Comparison of ENCODE assay signal across 15 cellular contexts in genomic region chr15:63350178-63350621, GRCh38. TPM values are rescaled to one million over a fixed set of nuclear protein-coding genes. Genes with fewer than 3 reads are reported as not detected.
A peak's percentile ranks its signal among the peaks of the same experiment; 100 is the strongest.
DNase-seq lines count a peak whose midpoint lies in the region; ATAC-seq and TF ChIP-seq lines count a peak whose summit lies in the region.
"Had no signal": no experiment of that assay in that cellular context is flagged by ENCODE, and none has a peak within 500 bp of the region (broad histone marks: within the 10 kb centered on the region; RNA-seq: fewer than 3 reads in every experiment).

No MANE protein-coding gene starts in this region.

- TF ChIP-seq POLR2A in thyroid gland (IDR thresholded peaks at IDR 0.05) = no peak

- POLR2A ChIA-PET in RWPE1 (lab: Yijun Ruan, JAX; ENCODE audit: low non-redundant PET) = no interaction called here

- peak overlapping the region; percentile 66 for H3K9ac ChIP-seq in mesenchymal stem cell (ENCODE audit: low read length)

- H3K9me3 Mint-ChIP-seq in activated naive CD8-positive, alpha-beta T cell treated with anti-CD3 and anti-CD28 coated beads, Interleukin-2, amount 50 U/mL, for 24 hours = no peaks in the 10 kb centered on the region
- H3K9me3 Mint-ChIP-seq: immature natural killer cell had no signal

- H2BK12ac ChIP-seq in mesenchymal stem cell (ENCODE audit: low read length in 2 of 2) = peak overlapping the region in 1 of 2 experiments; percentile 0

- no peak overlapping the region for H3K4me2 ChIP-seq in mesenchymal stem cell (ENCODE audit: low read length, poor library complexity, severe bottlenecking)

- H3K9me3 ChIP-seq in mesenchymal stem cell (ENCODE audit: control insufficient read depth, low read length) (no peaks in the 10 kb centered on the region), thyroid gland (no peaks in the 10 kb centered on the region)

- H3K27ac Mint-ChIP-seq in activated naive CD8-positive, alpha-beta T cell treated with anti-CD3 and anti-CD28 coated beads, Interleukin-2, amount 50 U/mL, for 24 hours = no peak overlapping the region
- H3K27ac Mint-ChIP-seq: activated CD8-positive, alpha-beta T cell treated with anti-CD3 and anti-CD28 coated beads, Interleukin-2, amount 10 ng/mL, durations not matched to agents 7 days and 5 days; immature natural killer cell had no signal

- intact Hi-C loops in thyroid gland (cut with DNase I) = no loop called here

- H3K4me1 Mint-ChIP-seq in activated naive CD8-positive, alpha-beta T cell treated with anti-CD3 and anti-CD28 coated beads, Interleukin-2, amount 50 U/mL, for 24 hours = no peaks in the 10 kb centered on the region
- H3K4me1 Mint-ChIP-seq: immature natural killer cell had no signal

- H3K4ac ChIP-seq in mesenchymal stem cell (ENCODE audit: low read depth in 1 of 2, low read length in 2 of 2) = no peak overlapping the region

- H3K27me3 Mint-ChIP-seq in activated naive CD8-positive, alpha-beta T cell treated with anti-CD3 and anti-CD28 coated beads, Interleukin-2, amount 50 U/mL, for 24 hours = no peaks in the 10 kb centered on the region

- H2BK120ac ChIP-seq in mesenchymal stem cell (ENCODE audit: low read depth, low read length) = no peak overlapping the region

- no peak overlapping the region for H3K4me3 ChIP-seq in mesenchymal stem cell (ENCODE audit: insufficient read depth in 1 of 2, low read depth in 1 of 2, low read length in 2 of 2)
- H3K4me3 ChIP-seq in thyroid gland (replicated peaks in 1 of 3) = no peak overlapping the region

- no peak overlapping the region for H2BK15ac ChIP-seq in mesenchymal stem cell (ENCODE audit: low read depth, poor library complexity, severe bottlenecking)

- H3K36me3 Mint-ChIP-seq in activated naive CD8-positive, alpha-beta T cell treated with anti-CD3 and anti-CD28 coated beads, Interleukin-2, amount 50 U/mL, for 24 hours (ENCODE audit: low read depth) = no peaks in the 10 kb centered on the region
- H3K36me3 Mint-ChIP-seq: immature natural killer cell had no signal

- no peak overlapping the region for H2AK5ac ChIP-seq in mesenchymal stem cell (ENCODE audit: low read length, severe bottlenecking)

- H2AFZ ChIP-seq in mesenchymal stem cell (ENCODE audit: low read depth, low read length) = no peak overlapping the region

- H3K4me3 Mint-ChIP-seq in activated naive CD8-positive, alpha-beta T cell treated with anti-CD3 and anti-CD28 coated beads, Interleukin-2, amount 50 U/mL, for 24 hours = no peak overlapping the region
- H3K4me3 Mint-ChIP-seq: activated CD8-positive, alpha-beta T cell treated with anti-CD3 and anti-CD28 coated beads, Interleukin-2, amount 10 ng/mL, durations not matched to agents 7 days and 5 days; immature natural killer cell had no signal

- ATAC-seq in activated naive CD8-positive, alpha-beta T cell treated with anti-CD3 and anti-CD28 coated beads, Interleukin-2, amount 50 U/mL, for 24 hours = no peak
- ATAC-seq: activated CD8-positive, alpha-beta T cell treated with anti-CD3 and anti-CD28 coated beads, Interleukin-2, amount 10 ng/mL, durations not matched to agents 7 days and 5 days had no signal

- WGBS in mesenchymal stem cell = 94% methylated on average over 5 of the region's 5 CpGs
- WGBS in thyroid gland, 2 donors = 48 to 64% methylated on average over 5 of the region's 5 CpGs

- H3K27ac ChIP-seq in RWPE1 = peak overlapping the region; percentile 87
- H3K27ac ChIP-seq in mesenchymal stem cell (ENCODE audit: low read length, poor library complexity, severe bottlenecking) = no peak overlapping the region
- H3K27ac ChIP-seq in thyroid gland = peak overlapping the region in 2 of 3 donors; percentile 16 to 33
- H3K27ac ChIP-seq: HL-60 had no signal

- H3K27me3 ChIP-seq in mesenchymal stem cell (ENCODE audit: control insufficient read depth in 1 of 2, insufficient read depth in 1 of 2, low read length in 2 of 2) = no peaks in the 10 kb centered on the region
- H3K27me3 ChIP-seq in thyroid gland = no peaks in the 10 kb centered on the region

- H3K23ac ChIP-seq in mesenchymal stem cell (ENCODE audit: low read length in 2 of 2) = no peak overlapping the region

- CTCF ChIA-PET in RWPE1 (lab: Yijun Ruan, JAX) = interaction anchor here (1.1 kb wide), 1 partner anchor 31 kb away, joined by 4 read pairs; the partner anchor contains the start of gene CA12

- no peak for DNase-seq in RWPE1 (ENCODE audit: low spot score)
- peak; percentile 62 for DNase-seq in fibroblast of gingiva (ENCODE audit: low read depth)
- DNase-seq in mesenchymal stem cell = no peak
- no peak for DNase-seq in thyroid gland
- no peak for DNase-seq in kidney tubule cell (ENCODE audit: low spot score)
- DNase-seq in activated CD4-positive, alpha-beta T cell treated with anti-CD3 and anti-CD28 coated beads, Interleukin-2, amount 50 U/mL, for 4 hours = no peak
- DNase-seq in ecto neural progenitor cell (ENCODE audit: low spot score) = no peak
- no peak for DNase-seq in activated naive CD8-positive, alpha-beta T cell treated with anti-CD3 and anti-CD28 coated beads, Interleukin-2, amount 50 U/mL, for 24 hours
- DNase-seq: activated CD8-positive, alpha-beta T cell treated with anti-CD3 and anti-CD28 coated beads, Interleukin-2, amount 10 ng/mL, durations not matched to agents 7 days and 5 days; activated effector memory CD4-positive, alpha-beta T cell treated with anti-CD3 and anti-CD28 coated beads, Interleukin-2, amount 50 U/mL, for 16 hours; effector CD4-positive, alpha-beta T cell; immature natural killer cell; NCI-H1436 had no signal

- H3K14ac ChIP-seq in mesenchymal stem cell (ENCODE audit: low read length in 2 of 2) = no peak overlapping the region

- H3K36me3 ChIP-seq in mesenchymal stem cell (ENCODE audit: control insufficient read depth in 1 of 2, insufficient read depth in 2 of 2, low read depth in 1 of 2, low read length in 2 of 2) (peaks cover 4 to 30% of the 10 kb centered on the region in 2 experiments), thyroid gland (no peaks in the 10 kb centered on the region)

- TF ChIP-seq CTCF in RWPE1 (conservative IDR thresholded peaks at IDR 0.05; ENCODE audit: low read depth) (no peak), thyroid gland (IDR thresholded peaks at IDR 0.05) (no peak)

- H3K4me1 ChIP-seq in mesenchymal stem cell (ENCODE audit: control insufficient read depth, insufficient read depth, low read depth, low read length) = peaks cover 25% of the 10 kb centered on the region
- H3K4me1 ChIP-seq in thyroid gland = peaks cover 11 to 16% of the 10 kb centered on the region in 2 donors

- no peak overlapping the region for H4K8ac ChIP-seq in mesenchymal stem cell (ENCODE audit: low read length)

- H4K91ac ChIP-seq in mesenchymal stem cell (ENCODE audit: low read length) = peak overlapping the region; percentile 12

- no peaks in the 10 kb centered on the region for H3K79me1 ChIP-seq in mesenchymal stem cell (replicated peaks; ENCODE audit: low read length, poor library complexity, severe bottlenecking)

- H3K18ac ChIP-seq in mesenchymal stem cell (ENCODE audit: low read depth in 1 of 2, low read length in 2 of 2) = peak overlapping the region in 1 of 2 experiments; percentile 5

- H2BK5ac ChIP-seq in mesenchymal stem cell (ENCODE audit: low read depth, low read length, poor library complexity, severe bottlenecking) = no peak overlapping the region

RNA-seq across cellular contexts. Expression of gene CA12, which starts 31.4 kb away (rescaled TPM):
- 4.9 TPM for polyA plus RNA-seq in mesenchymal stem cell (2013, experiment 1 of 2)
- polyA plus RNA-seq in mesenchymal stem cell (2013, experiment 2 of 2) = 4.9 TPM
- 10 to 100 TPM in 1 of 4 donors, 1 to 10 TPM in 2, under 1 TPM in 1; 0.33 to 21.9 (median 4.3) TPM for total RNA-seq in thyroid gland
- total RNA-seq: activated CD8-positive, alpha-beta T cell treated with anti-CD3 and anti-CD28 coated beads, Interleukin-2, amount 10 ng/mL, durations not matched to agents 7 days and 5 days; mononuclear cell had no signal
- polyA plus RNA-seq: immature natural killer cell had no signal
